1 cellular context compared by ENCODE assay signal in genomic region chr10:120012133-120012405, GRCh38.
TF ChIP-seq lines count a peak whose summit lies in the region.

No MANE protein-coding gene starts in this region.

TF ChIP-seq in IMR-90, 13 proteins besides CTCF, POLR2A, EP300 and RAD21 (continued from another document):
- TF ChIP-seq MXI1 (IDR thresholded peaks at IDR 0.05; ENCODE audit: borderline replicate concordance, low read depth, low read length), result no peak
